ENCODE assay signal across 18 cellular contexts in genomic region chr20:45685896-45686295, GRCh38. TPM values are rescaled to one million over a fixed set of nuclear protein-coding genes. Genes with fewer than 3 reads are reported as not detected.
DNase-seq lines count a peak whose midpoint lies in the region; ATAC-seq and TF ChIP-seq lines count a peak whose summit lies in the region.
"Had no signal": no experiment of that assay in that cellular context is flagged by ENCODE, and none has a peak within 500 bp of the region (broad histone marks: within the 10 kb centered on the region; RNA-seq: fewer than 3 reads in every experiment).

No MANE protein-coding gene starts in this region.

- no peak overlapping the region for H3K27ac ChIP-seq in AG04450 (ENCODE audit: low read depth, low read length)
- no peak overlapping the region for H3K27ac ChIP-seq in spleen
- H3K27ac ChIP-seq: right atrium auricular region, SJCRH30 had no signal

- H3K27me3 ChIP-seq in AG04450 (ENCODE audit: control insufficient read depth, insufficient read depth, low read length) (no peaks in the 10 kb centered on the region), H7 (ENCODE audit: control insufficient read depth, insufficient read depth, low read length) (no peaks in the 10 kb centered on the region), spleen (replicated peaks in 1 of 7) (peaks cover 0 to 13% (median 0%) of the 10 kb centered on the region in 7 donors)
- H3K27me3 ChIP-seq: right atrium auricular region, SJCRH30 had no signal

- no peak overlapping the region for H3K4me3 ChIP-seq in AG04450 (ENCODE audit: low read depth, low read length)
- no peak overlapping the region for H3K4me3 ChIP-seq in H7 (ENCODE audit: insufficient read depth, low read depth, low read length)
- H3K4me3 ChIP-seq in astrocyte of the spinal cord (ENCODE audit: low read depth, low read length): no peak overlapping the region
- H3K4me3 ChIP-seq in spleen: no peak overlapping the region
- H3K4me3 ChIP-seq: right atrium auricular region, SJCRH30 had no signal

- H3K9me3 Mint-ChIP-seq in activated CD8-positive, alpha-beta T cell treated with anti-CD3 and anti-CD28 coated beads for 36 hours: no peaks in the 10 kb centered on the region
- H3K9me3 Mint-ChIP-seq: activated T-helper 2 cell treated with anti-CD3 and anti-CD28 coated beads, Interferon-gamma antibody, Interleukin-2, Interleukin-4, amounts not matched to agents 10 μg/mL and 5 μg/mL and 100 μg/mL, durations not matched to agents 14 hours and 24 hours and 36 hours; central memory CD8-positive, alpha-beta T cell had no signal

- H3K4me3 Mint-ChIP-seq in activated CD8-positive, alpha-beta T cell treated with anti-CD3 and anti-CD28 coated beads for 36 hours: no peak overlapping the region
- H3K4me3 Mint-ChIP-seq: CD4-positive, alpha-beta memory T cell; central memory CD8-positive, alpha-beta T cell; IgD-negative memory B cell had no signal

- H3K36me3 ChIP-seq in H7 (replicated peaks; ENCODE audit: control insufficient read depth, insufficient read depth, low read length) (no peaks in the 10 kb centered on the region), spleen (no peaks in the 10 kb centered on the region)
- H3K36me3 ChIP-seq: right atrium auricular region, SJCRH30 had no signal

- no peaks in the 10 kb centered on the region for H3K36me3 Mint-ChIP-seq in activated CD8-positive, alpha-beta T cell treated with anti-CD3 and anti-CD28 coated beads for 36 hours (ENCODE audit: low read depth)
- H3K36me3 Mint-ChIP-seq: IgD-negative memory B cell had no signal

- 51 to 69% (median 59%) methylated on average over 2 to 3 of the region's 3 CpGs for WGBS in spleen, 5 donors

- DNase-seq in AG04450 (ENCODE audit: low read depth, low spot score) (no peak), H7 (peak; percentile 65), astrocyte of the spinal cord (ENCODE audit: low read depth, low spot score) (no peak), islet precursor cell (peak; percentile 68), spleen (no peak), activated T-cell treated with anti-CD3 and anti-CD28 coated beads for 4 hours (no peak), NCI-H1436 (lab: John Stamatoyannopoulos, UW) (no peak)
- no peak for DNase-seq in activated CD8-positive, alpha-beta T cell treated with anti-CD3 and anti-CD28 coated beads for 36 hours
- DNase-seq: activated CD4-positive, alpha-beta T cell treated with anti-CD3 and anti-CD28 coated beads for 1 hour; CD4-positive, alpha-beta memory T cell; foreskin melanocyte; NCI-H2171 treated with DMSO at 0.1 percent for 48 hours had no signal

- no peaks in the 10 kb centered on the region for H3K4me1 ChIP-seq in spleen
- H3K4me1 ChIP-seq: right atrium auricular region, SJCRH30 had no signal

- POLR2A ChIA-PET in AG04450 (lab: Yijun Ruan, JAX): no interaction called here
- POLR2A ChIA-PET in activated CD8-positive, alpha-beta T cell treated with anti-CD3 and anti-CD28 coated beads for 36 hours (lab: Charles Lee): no interaction called here

- TF ChIP-seq CTCF in AG04450 (IDR thresholded peaks at IDR 0.05; ENCODE audit: low read depth, low read length): 0 out of 2 replicates have a peak, but pooled peaks have one; percentile 4
- peak; percentile 6 for TF ChIP-seq CTCF in astrocyte of the spinal cord (IDR thresholded peaks at IDR 0.05; ENCODE audit: low read depth, low read length)
- TF ChIP-seq CTCF in spleen (IDR thresholded peaks at IDR 0.05 in 8 of 11, conservative IDR thresholded peaks at IDR 0.05 in 3 of 11): no peak
- no peak for TF ChIP-seq CTCF in activated CD8-positive, alpha-beta T cell treated with anti-CD3 and anti-CD28 coated beads for 36 hours (IDR thresholded peaks at IDR 0.05)

- CTCF ChIA-PET in AG04450 (lab: Charles Lee): no interaction called here
- CTCF ChIA-PET in activated CD8-positive, alpha-beta T cell treated with anti-CD3 and anti-CD28 coated beads for 36 hours (lab: Charles Lee): interaction anchor here (1.1 to 1.8 kb wide), 2 partner anchors 14 to 85 kb away, joined by 3 to 4 read pairs; no protein-coding TSS in a partner anchor

- peaks cover 8% of the 10 kb centered on the region for H3K27me3 Mint-ChIP-seq in activated CD8-positive, alpha-beta T cell treated with anti-CD3 and anti-CD28 coated beads for 36 hours

- no peaks in the 10 kb centered on the region for H3K4me1 Mint-ChIP-seq in activated CD8-positive, alpha-beta T cell treated with anti-CD3 and anti-CD28 coated beads for 36 hours (ENCODE audit: low read depth)
- H3K4me1 Mint-ChIP-seq: CD4-positive, alpha-beta memory T cell; central memory CD8-positive, alpha-beta T cell had no signal

- H3K9me3 ChIP-seq in AG04450 (ENCODE audit: control insufficient read depth, insufficient read depth, low read length) (no peaks in the 10 kb centered on the region), spleen (peaks cover 0 to 11% (median 5%) of the 10 kb centered on the region in 8 donors)

- intact Hi-C loops in spleen (cut with DNase I; ENCODE audit: low total_unique reads): no loop called here
- intact Hi-C loops in activated CD8-positive, alpha-beta T cell treated with anti-CD3 and anti-CD28 coated beads for 36 hours (cut with micrococcal nuclease): no loop called here

- ATAC-seq in activated CD8-positive, alpha-beta T cell treated with anti-CD3 and anti-CD28 coated beads for 36 hours: no peak

- in situ Hi-C loops in astrocyte of the spinal cord (cut with HindIII; ENCODE audit: low sequenced_read_pairs): no loop called here

- TF ChIP-seq POLR2A in spleen (IDR thresholded peaks at IDR 0.05): no peak

- H3K27ac Mint-ChIP-seq in activated CD8-positive, alpha-beta T cell treated with anti-CD3 and anti-CD28 coated beads for 36 hours: no peak overlapping the region
- H3K27ac Mint-ChIP-seq: activated T-helper 2 cell treated with anti-CD3 and anti-CD28 coated beads, Interferon-gamma antibody, Interleukin-2, Interleukin-4, amounts not matched to agents 10 μg/mL and 5 μg/mL and 100 μg/mL, durations not matched to agents 14 hours and 24 hours and 36 hours; CD4-positive, alpha-beta memory T cell had no signal

RNA-seq across cellular contexts. Expression of gene WFDC11, which starts 15.9 kb away (rescaled TPM):
- polyA plus RNA-seq in AG04450 (2011; rRNA removed) (not detected in 2 replicates), spleen (not detected)
- polyA minus RNA-seq in AG04450 (2011; rRNA and poly(A)+ RNA removed): not detected in 2 replicates
- total RNA-seq in H7 (2014; rRNA removed; shearing (Covaris generic)): not detected in 2 replicates
- not detected for total RNA-seq in spleen
- total RNA-seq in activated CD8-positive, alpha-beta T cell treated with anti-CD3 and anti-CD28 coated beads for 36 hours: not detected
- total RNA-seq: activated T-helper 2 cell treated with anti-CD3 and anti-CD28 coated beads, Interferon-gamma antibody, Interleukin-2, Interleukin-4, amounts not matched to agents 10 μg/mL and 5 μg/mL and 100 μg/mL, durations not matched to agents 14 hours and 24 hours and 36 hours; CD4-positive, alpha-beta memory T cell; right atrium auricular region; SJCRH30; temporal lobe had no signal
- polyA plus RNA-seq: CD4-positive, alpha-beta memory T cell; IgD-negative memory B cell had no signal

RNA-seq across cellular contexts. Expression of gene WFDC13, which starts 15.9 kb away (rescaled TPM):
- not detected in 2 replicates for polyA plus RNA-seq in AG04450 (2011; rRNA removed)
- not detected in 2 replicates for polyA minus RNA-seq in AG04450 (2011; rRNA and poly(A)+ RNA removed)
- total RNA-seq in H7 (2014; rRNA removed; shearing (Covaris generic)): not detected in 2 replicates
- not detected for total RNA-seq in spleen
- polyA plus RNA-seq in spleen: not detected
- total RNA-seq in activated CD8-positive, alpha-beta T cell treated with anti-CD3 and anti-CD28 coated beads for 36 hours: not detected
- total RNA-seq: activated T-helper 2 cell treated with anti-CD3 and anti-CD28 coated beads, Interferon-gamma antibody, Interleukin-2, Interleukin-4, amounts not matched to agents 10 μg/mL and 5 μg/mL and 100 μg/mL, durations not matched to agents 14 hours and 24 hours and 36 hours; CD4-positive, alpha-beta memory T cell; right atrium auricular region; SJCRH30; temporal lobe had no signal
- polyA plus RNA-seq: CD4-positive, alpha-beta memory T cell; IgD-negative memory B cell had no signal

RNA-seq across cellular contexts. Expression of gene WFDC10B, which starts 18.9 kb away (rescaled TPM):
- polyA plus RNA-seq in AG04450 (2011; rRNA removed) (0.29 TPM in 1 of 2 replicates, not detected in the other), spleen (not detected)
- 1.1 TPM in 1 of 2 replicates, not detected in the other for polyA minus RNA-seq in AG04450 (2011; rRNA and poly(A)+ RNA removed)
- 0.52 TPM in 1 of 2 replicates, not detected in the other for total RNA-seq in H7 (2014; rRNA removed; shearing (Covaris generic))
- total RNA-seq in spleen: not detected
- total RNA-seq in activated CD8-positive, alpha-beta T cell treated with anti-CD3 and anti-CD28 coated beads for 36 hours: not detected
- total RNA-seq: activated T-helper 2 cell treated with anti-CD3 and anti-CD28 coated beads, Interferon-gamma antibody, Interleukin-2, Interleukin-4, amounts not matched to agents 10 μg/mL and 5 μg/mL and 100 μg/mL, durations not matched to agents 14 hours and 24 hours and 36 hours; CD4-positive, alpha-beta memory T cell; right atrium auricular region; SJCRH30; temporal lobe had no signal
- polyA plus RNA-seq: CD4-positive, alpha-beta memory T cell; IgD-negative memory B cell had no signal

RNA-seq across cellular contexts. Expression of gene SPINT4, which starts 36.3 kb away (rescaled TPM):
- polyA plus RNA-seq in AG04450 (2011; rRNA removed) (not detected in 2 replicates), spleen (not detected)
- not detected in 2 replicates for polyA minus RNA-seq in AG04450 (2011; rRNA and poly(A)+ RNA removed)
- total RNA-seq in H7 (2014; rRNA removed; shearing (Covaris generic)): not detected in 2 replicates
- total RNA-seq in spleen: not detected
- total RNA-seq in activated CD8-positive, alpha-beta T cell treated with anti-CD3 and anti-CD28 coated beads for 36 hours: not detected
- total RNA-seq: activated T-helper 2 cell treated with anti-CD3 and anti-CD28 coated beads, Interferon-gamma antibody, Interleukin-2, Interleukin-4, amounts not matched to agents 10 μg/mL and 5 μg/mL and 100 μg/mL, durations not matched to agents 14 hours and 24 hours and 36 hours; CD4-positive, alpha-beta memory T cell; right atrium auricular region; SJCRH30; temporal lobe had no signal
- polyA plus RNA-seq: CD4-positive, alpha-beta memory T cell; IgD-negative memory B cell had no signal

RNA-seq across cellular contexts. Expression of gene WFDC9, which starts 54.8 kb away (rescaled TPM):
- polyA plus RNA-seq in AG04450 (2011; rRNA removed) (not detected in 2 replicates), spleen (not detected)
- polyA minus RNA-seq in AG04450 (2011; rRNA and poly(A)+ RNA removed): not detected in 2 replicates
- total RNA-seq in H7 (2014; rRNA removed; shearing (Covaris generic)): not detected in 2 replicates
- total RNA-seq in spleen: not detected
- total RNA-seq in activated CD8-positive, alpha-beta T cell treated with anti-CD3 and anti-CD28 coated beads for 36 hours: not detected
- total RNA-seq: activated T-helper 2 cell treated with anti-CD3 and anti-CD28 coated beads, Interferon-gamma antibody, Interleukin-2, Interleukin-4, amounts not matched to agents 10 μg/mL and 5 μg/mL and 100 μg/mL, durations not matched to agents 14 hours and 24 hours and 36 hours; CD4-positive, alpha-beta memory T cell; right atrium auricular region; SJCRH30; temporal lobe had no signal
- polyA plus RNA-seq: CD4-positive, alpha-beta memory T cell; IgD-negative memory B cell had no signal

Comparison
In these comparisons a context has a peak if more than half of its experiments do, and no peak if none do; other contexts are left out.
1. DNase-seq: peak in H7 (single experiment) and islet precursor cell (single experiment); none in AG04450 (single experiment), astrocyte of the spinal cord (single experiment), spleen (single experiment), activated T-cell treated with anti-CD3 and anti-CD28 coated beads for 4 hours (single experiment), NCI-H1436 (single experiment) and activated CD8-positive, alpha-beta T cell treated with anti-CD3 and anti-CD28 coated beads for 36 hours (single experiment).
2. CTCF ChIP-seq: peak in AG04450 (single experiment) and astrocyte of the spinal cord (single experiment); none in spleen (0 of 11) and activated CD8-positive, alpha-beta T cell treated with anti-CD3 and anti-CD28 coated beads for 36 hours (single experiment).